ENCODE assay signal across 10 cellular contexts in genomic region chr16:81137012-81137335, GRCh38. TPM values are rescaled to one million over a fixed set of nuclear protein-coding genes. Genes with fewer than 3 reads are reported as not detected.
DNase-seq lines count a peak whose midpoint lies in the region; ATAC-seq and TF ChIP-seq lines count a peak whose summit lies in the region.
"Had no signal": no experiment of that assay in that cellular context is flagged by ENCODE, and none has a peak within 500 bp of the region (broad histone marks: within the 10 kb centered on the region; RNA-seq: fewer than 3 reads in every experiment).

No MANE protein-coding gene starts in this region.

- no peaks in the 10 kb centered on the region for H3K27me3 ChIP-seq in liver (ENCODE audit: control insufficient read depth in 4 of 4, insufficient read depth in 4 of 4, low read length in 3 of 4)

- no peak overlapping the region for H3K4me3 ChIP-seq in liver (ENCODE audit: low read depth in 1 of 3, low read length in 3 of 3)

- no peak for TF ChIP-seq RAD21 in liver (IDR thresholded peaks at IDR 0.05)

- H3K27ac ChIP-seq in cingulate gyrus (ENCODE audit: low read depth, low read length) (peak overlapping the region; percentile 76), liver (ENCODE audit: low read depth in 1 of 2, low read length in 2 of 2) (no peak overlapping the region)
- H3K27ac ChIP-seq: epithelial cell of prostate had no signal

- H3K27me3 Mint-ChIP-seq in type B pancreatic cell: no peaks in the 10 kb centered on the region

- H3K36me3 Mint-ChIP-seq in type B pancreatic cell: no peaks in the 10 kb centered on the region

- no peaks in the 10 kb centered on the region for H3K9me3 Mint-ChIP-seq in type B pancreatic cell

- TF ChIP-seq CTCF in liver (IDR thresholded peaks at IDR 0.05; ENCODE audit: low read depth, low read length, missing input control) (no peak), type B pancreatic cell (conservative IDR thresholded peaks at IDR 0.05) (no peak)

- no peak overlapping the region for H3K4me3 Mint-ChIP-seq in type B pancreatic cell

- H3K4me1 ChIP-seq in liver (ENCODE audit: control insufficient read depth in 4 of 4, insufficient read depth in 4 of 4, low read length in 3 of 4): no peaks in the 10 kb centered on the region

- no peak overlapping the region for H3K9ac ChIP-seq in liver (ENCODE audit: low read depth in 1 of 2, low read length in 2 of 2)

- H3K4me1 Mint-ChIP-seq in type B pancreatic cell (ENCODE audit: unreplicated experiment): peaks cover 13% of the 10 kb centered on the region

- no peaks in the 10 kb centered on the region for H3K9me3 ChIP-seq in liver (ENCODE audit: control insufficient read depth in 4 of 4, low read length in 3 of 4)

- no peak for ATAC-seq in GM19463 (IDR thresholded peaks at IDR 0.05; ENCODE audit: unreplicated experiment)

- H3K27ac Mint-ChIP-seq in type B pancreatic cell: peak overlapping the region; percentile 34

- DNase-seq in M059J (ENCODE audit: low read depth) (peak; percentile 77), type B pancreatic cell (ENCODE audit: extremely low spot score, unreplicated experiment) (no peak), SKM-1 (lab: John Stamatoyannopoulos, UW; ENCODE audit: unreplicated experiment) (no peak), NCI-H2081 (lab: John Stamatoyannopoulos, UW) (no peak)
- DNase-seq: activated CD8-positive, alpha-beta memory T cell treated with anti-CD3 and anti-CD28 coated beads, Interleukin-2, amount 50 U/mL, for 4 hours; NCI-H446 had no signal

- WGBS in liver: 57% methylated on average over 6 of the region's 6 CpGs

- no peaks in the 10 kb centered on the region for H3K36me3 ChIP-seq in liver (ENCODE audit: control insufficient read depth in 4 of 4, insufficient read depth in 3 of 4, low read depth in 1 of 4, low read length in 3 of 4)

TF ChIP-seq in liver, 16 proteins besides CTCF, POLR2A, EP300 and RAD21:
- TF ChIP-seq NR2F2 (IDR thresholded peaks at IDR 0.05) (no peak), GABPA (IDR thresholded peaks at IDR 0.05 in 1 of 2, conservative IDR thresholded peaks at IDR 0.05 in 1 of 2) (no peak)
- TF ChIP-seq, protein P1, sequence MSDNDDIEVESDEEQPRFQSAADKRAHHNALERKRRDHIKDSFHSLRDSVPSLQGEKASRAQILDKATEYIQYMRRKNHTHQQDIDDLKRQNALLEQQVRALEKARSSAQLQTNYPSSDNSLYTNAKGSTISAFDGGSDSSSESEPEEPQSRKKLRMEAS (IDR thresholded peaks at IDR 0.05): peak; percentile 0

RNA-seq across cellular contexts. Expression of gene GCSH, which starts 40.8 kb away (rescaled TPM):
- total RNA-seq in M059J (2014; rRNA removed; shearing (Covaris generic)): 22.8 and 36.4 TPM in 2 replicates
- total RNA-seq in liver: 10 to 100 TPM; 34.6 to 38.0 TPM
- 100 to 1,000 TPM in 1 of 2 donors, 10 to 100 TPM in 1; 72.0 to 132 TPM for polyA plus RNA-seq in liver
- 39.6 and 50.8 TPM in 2 replicates for total RNA-seq in type B pancreatic cell (ENCODE audit: low replicate concordance)

RNA-seq across cellular contexts. Expression of gene C16orf46, which starts 59.9 kb away (rescaled TPM):
- total RNA-seq in M059J (2014; rRNA removed; shearing (Covaris generic)): 1.4 TPM in 1 of 2 replicates, not detected in the other
- total RNA-seq in liver: under 1 TPM; 0.08 to 0.42 TPM
- 1 to 10 TPM in 1 of 2 donors, under 1 TPM in 1; 0.47 to 1.4 TPM for polyA plus RNA-seq in liver
- total RNA-seq in type B pancreatic cell (ENCODE audit: low replicate concordance): 4.4 and 5.1 TPM in 2 replicates
